ENCODE assay signal across 8 cellular contexts in the genomic region with DNA sequence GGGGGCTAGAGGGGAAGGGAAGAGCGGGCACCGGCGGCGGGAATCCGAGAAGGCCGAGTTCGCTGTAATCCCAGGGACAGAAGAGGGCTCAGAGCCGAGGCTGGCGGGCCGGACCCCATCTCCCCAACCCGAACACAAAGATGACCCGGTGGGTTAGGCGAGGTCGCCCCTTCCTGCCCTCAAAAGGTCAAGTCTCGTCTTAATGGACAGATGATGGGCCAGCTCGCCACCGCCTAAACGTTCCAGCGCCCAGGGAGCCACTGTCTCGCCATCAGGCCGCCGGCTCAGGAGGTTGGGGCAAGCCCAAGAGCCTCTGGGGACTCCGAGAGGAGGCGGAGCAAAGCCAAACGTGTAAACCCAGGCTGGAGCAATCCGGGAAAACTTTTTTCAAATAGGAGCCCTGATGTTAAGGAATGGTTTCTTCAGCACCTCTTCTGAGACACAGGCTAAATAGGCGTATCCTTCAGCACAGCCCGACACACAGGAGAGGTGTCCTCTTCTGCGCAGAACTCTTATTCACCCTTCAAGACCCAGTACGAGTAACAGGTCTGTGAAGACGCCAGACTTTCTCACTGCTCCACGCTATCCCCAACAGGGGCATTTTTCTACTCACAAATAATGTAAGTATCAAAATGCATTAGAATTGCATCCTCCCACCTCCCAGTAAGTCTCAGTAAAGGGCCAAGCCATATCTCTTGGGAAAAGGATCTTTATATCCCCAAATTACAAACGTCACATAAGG. TPM values are rescaled to one million over a fixed set of nuclear protein-coding genes. Genes with fewer than 3 reads are reported as not detected.
DNase-seq lines count a peak whose midpoint lies in the region; TF ChIP-seq lines count a peak whose summit lies in the region.

No MANE protein-coding gene starts in this region.

- no peak overlapping the region for H3K27ac ChIP-seq in HUES64 (ENCODE audit: low read depth, low read length)

- H3K9me3 ChIP-seq in HUES64 (ENCODE audit: insufficient read depth, low read depth, low read length) = no peaks in the 10 kb centered on the region

- H3K4me3 ChIP-seq in AG10803 (ENCODE audit: low read length) = peak overlapping the region; percentile 58
- peak overlapping the region; percentile 56 for H3K4me3 ChIP-seq in HUES64 (ENCODE audit: low read length)

- peaks cover 35% of the 10 kb centered on the region for H3K4me1 ChIP-seq in HUES64 (ENCODE audit: insufficient read depth, low read length)

- peaks cover 83% of the 10 kb centered on the region for H3K27me3 ChIP-seq in HUES64 (ENCODE audit: insufficient read depth, low read length)

- no peak overlapping the region for H3K9ac ChIP-seq in HUES64 (ENCODE audit: low read depth, low read length)

- 5% methylated on average over 33 of the region's 33 CpGs for WGBS in HUES64

- no peak for DNase-seq in AG10803 (ENCODE audit: low read depth)
- peak; percentile 75 for DNase-seq in ecto neural progenitor cell (ENCODE audit: low spot score)
- peak; percentile 47 for DNase-seq in myocyte (ENCODE audit: low read depth)
- no peak for DNase-seq in HK-2 (ENCODE audit: unreplicated experiment)
- no peak for DNase-seq in superior temporal gyrus (ENCODE audit: extremely low spot score)
- no peak for DNase-seq in middle frontal gyrus (ENCODE audit: extremely low spot score, low spot score)
- no peak for DNase-seq in NCI-H1048 (lab: John Stamatoyannopoulos, UW)

- peaks cover 4% of the 10 kb centered on the region; the same call in 1 of the 2 replicates for H3K36me3 ChIP-seq in HUES64 (ENCODE audit: insufficient read depth, low read length)

- no peak for TF ChIP-seq CTCF in AG10803 (conservative IDR thresholded peaks at IDR 0.05; ENCODE audit: low read length)

RNA-seq across cellular contexts. Expression of a gene that starts 6.3 kb away (rescaled TPM):
- polyA plus RNA-seq in HUES64 (2013, experiment 1 of 2) = 0.30 TPM
- 0.57 TPM for polyA plus RNA-seq in HUES64 (2013, experiment 2 of 2)
- total RNA-seq in myocyte = 0.26 and 0.43 TPM in 2 replicates
- polyA plus RNA-seq in myocyte (2012) = 0.11 TPM

RNA-seq across cellular contexts. Expression of a gene that starts 49.3 kb away (rescaled TPM):
- polyA plus RNA-seq in HUES64 (2013, experiment 1 of 2) = 15.0 TPM
- polyA plus RNA-seq in HUES64 (2013, experiment 2 of 2) = 17.9 TPM
- 14.0 and 16.3 TPM in 2 replicates for total RNA-seq in myocyte
- polyA plus RNA-seq in myocyte (2012) = 4.0 TPM

Comparison
In these comparisons a context has a peak if more than half of its experiments do, and no peak if none do; other contexts are left out.
1. DNase-seq: peak in ecto neural progenitor cell (single experiment) and myocyte (single experiment); none in AG10803 (single experiment), HK-2 (single experiment), superior temporal gyrus (single experiment), middle frontal gyrus (single experiment) and NCI-H1048 (single experiment).